2 cellular contexts compared by ENCODE assay signal in genomic region chr18:12059334-12060181, GRCh38.
TF ChIP-seq lines count a peak whose summit lies in the region.

No MANE protein-coding gene starts in this region.

TF ChIP-seq in GM23338, 12 proteins besides CTCF, POLR2A, EP300 and RAD21:
- TF ChIP-seq ZNF331 (CRISPR knock-in tag; IDR thresholded peaks at IDR 0.05; ENCODE audit: low read depth) (no peak), STAT1 (IDR thresholded peaks at IDR 0.05; ENCODE audit: unreplicated experiment) (no peak), CREB1 (CRISPR knock-in tag; IDR thresholded peaks at IDR 0.05; ENCODE audit: low read depth) (no peak)
- TF ChIP-seq, protein P1, sequence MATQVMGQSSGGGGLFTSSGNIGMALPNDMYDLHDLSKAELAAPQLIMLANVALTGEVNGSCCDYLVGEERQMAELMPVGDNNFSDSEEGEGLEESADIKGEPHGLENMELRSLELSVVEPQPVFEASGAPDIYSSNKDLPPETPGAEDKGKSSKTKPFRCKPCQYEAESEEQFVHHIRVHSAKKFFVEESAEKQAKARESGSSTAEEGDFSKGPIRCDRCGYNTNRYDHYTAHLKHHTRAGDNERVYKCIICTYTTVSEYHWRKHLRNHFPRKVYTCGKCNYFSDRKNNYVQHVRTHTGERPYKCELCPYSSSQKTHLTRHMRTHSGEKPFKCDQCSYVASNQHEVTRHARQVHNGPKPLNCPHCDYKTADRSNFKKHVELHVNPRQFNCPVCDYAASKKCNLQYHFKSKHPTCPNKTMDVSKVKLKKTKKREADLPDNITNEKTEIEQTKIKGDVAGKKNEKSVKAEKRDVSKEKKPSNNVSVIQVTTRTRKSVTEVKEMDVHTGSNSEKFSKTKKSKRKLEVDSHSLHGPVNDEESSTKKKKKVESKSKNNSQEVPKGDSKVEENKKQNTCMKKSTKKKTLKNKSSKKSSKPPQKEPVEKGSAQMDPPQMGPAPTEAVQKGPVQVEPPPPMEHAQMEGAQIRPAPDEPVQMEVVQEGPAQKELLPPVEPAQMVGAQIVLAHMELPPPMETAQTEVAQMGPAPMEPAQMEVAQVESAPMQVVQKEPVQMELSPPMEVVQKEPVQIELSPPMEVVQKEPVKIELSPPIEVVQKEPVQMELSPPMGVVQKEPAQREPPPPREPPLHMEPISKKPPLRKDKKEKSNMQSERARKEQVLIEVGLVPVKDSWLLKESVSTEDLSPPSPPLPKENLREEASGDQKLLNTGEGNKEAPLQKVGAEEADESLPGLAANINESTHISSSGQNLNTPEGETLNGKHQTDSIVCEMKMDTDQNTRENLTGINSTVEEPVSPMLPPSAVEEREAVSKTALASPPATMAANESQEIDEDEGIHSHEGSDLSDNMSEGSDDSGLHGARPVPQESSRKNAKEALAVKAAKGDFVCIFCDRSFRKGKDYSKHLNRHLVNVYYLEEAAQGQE (IDR thresholded peaks at IDR 0.05; ENCODE audit: unreplicated experiment): no peak
TF ChIP-seq in GM23338: peak in this region for 0.

TF ChIP-seq in H1, 55 proteins besides CTCF, POLR2A, EP300 and RAD21:
- TF ChIP-seq SAP30 (IDR thresholded peaks at IDR 0.05; ENCODE audit: insufficient read depth, insufficient replicate concordance, low read length) (no peak), TAF1 (IDR thresholded peaks at IDR 0.05; ENCODE audit: low read depth, low read length) (no peak), EZH2 (IDR thresholded peaks at IDR 0.05; ENCODE audit: low read depth, low read length, severe bottlenecking) (no peak), NRF1 (IDR thresholded peaks at IDR 0.05; ENCODE audit: low read depth, low read length) (no peak), TAF7 (optimal IDR thresholded peaks at IDR 0.05; ENCODE audit: borderline replicate concordance, low read depth, low read length) (no peak), PHF8 (conservative IDR thresholded peaks at IDR 0.05; ENCODE audit: low read depth, low read length) (no peak), CHD1 (IDR thresholded peaks at IDR 0.05; ENCODE audit: low read depth, low read length) (no peak), TEAD4 (IDR thresholded peaks at IDR 0.05; ENCODE audit: low read depth, low read length) (no peak)
